In the genomic region with DNA sequence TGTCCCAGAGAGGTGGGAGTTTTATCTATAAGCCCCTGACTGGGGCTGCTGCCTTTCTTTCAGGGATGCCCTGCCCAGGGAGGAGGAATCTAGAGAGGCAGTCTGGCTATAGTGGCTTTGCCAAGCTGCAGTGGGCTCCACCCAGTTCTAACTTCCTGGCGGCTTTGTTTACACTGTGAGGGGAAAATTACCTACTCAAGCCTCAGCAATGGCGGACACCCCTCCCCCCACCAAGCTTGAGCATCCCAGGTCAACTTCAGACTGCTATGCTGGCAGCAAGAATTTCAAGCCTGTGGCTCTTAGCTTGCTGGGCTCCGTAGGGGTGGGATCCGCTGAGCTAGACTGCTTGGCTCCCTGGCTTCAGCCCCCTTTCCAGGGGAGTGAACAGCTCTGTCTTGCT, we compare ENCODE assay signal across 6 cellular contexts.
A peak's percentile ranks its signal among the peaks of the same experiment; 100 is the strongest.
DNase-seq lines count a peak whose midpoint lies in the region; TF ChIP-seq lines count a peak whose summit lies in the region.
"Not testable (repeated sequence)": the region's sequence is repeated elsewhere in the genome, so short reads cannot be mapped to it uniquely, and the experiment has no call there.

No MANE protein-coding gene starts in this region.

- not testable (repeated sequence) for H3K4me3 ChIP-seq in colonic mucosa; mesenchymal stem cell (ENCODE audit: insufficient read depth in 1 of 2, low read depth in 1 of 2, low read length in 2 of 2); transverse colon

- peak overlapping the region; percentile 28 for H2BK15ac ChIP-seq in mesenchymal stem cell (ENCODE audit: low read depth, poor library complexity, severe bottlenecking)

- not testable (repeated sequence) for H3K27me3 ChIP-seq in colonic mucosa; mesenchymal stem cell (ENCODE audit: control insufficient read depth in 1 of 2, insufficient read depth in 1 of 2, low read length in 2 of 2); transverse colon

- peak; percentile 37 for DNase-seq in DMS53 (lab: John Stamatoyannopoulos, UW)
- peak; percentile 4 for DNase-seq in HT-29 (ENCODE audit: low spot score)
- peak; percentile 63 for DNase-seq in NCI-H748 (lab: John Stamatoyannopoulos, UW; ENCODE audit: unreplicated experiment)
- peak; percentile 63 for DNase-seq in colonic mucosa
- DNase-seq in mesenchymal stem cell = not testable (repeated sequence)
- DNase-seq in transverse colon = peak; percentile 13

- H3K23ac ChIP-seq in mesenchymal stem cell (ENCODE audit: low read length in 2 of 2) = not testable (repeated sequence)

- not testable (repeated sequence) for H3K18ac ChIP-seq in mesenchymal stem cell (ENCODE audit: low read depth in 1 of 2, low read length in 2 of 2)

- not testable (repeated sequence) for H2BK5ac ChIP-seq in mesenchymal stem cell (ENCODE audit: low read depth, low read length, poor library complexity, severe bottlenecking)

- in situ Hi-C loops in transverse colon (cut with MboI; ENCODE audit: low pct_ligation_motif_present in 1 of 4, low pct_unique_long_range_greater_than_20kb in 1 of 4, low sequenced_read_pairs in 3 of 4) = not testable (repeated sequence)

- H3K4ac ChIP-seq in mesenchymal stem cell (ENCODE audit: low read depth in 1 of 2, low read length in 2 of 2) = not testable (repeated sequence)

- not testable (repeated sequence) for H3K9ac ChIP-seq in colonic mucosa (ENCODE audit: low read depth in 2 of 2, low read length in 2 of 2); mesenchymal stem cell (ENCODE audit: low read length)

- TF ChIP-seq EP300 in transverse colon (IDR thresholded peaks at IDR 0.05; ENCODE audit: low read depth) = not testable (repeated sequence)

- not testable (repeated sequence) for H3K4me2 ChIP-seq in mesenchymal stem cell (ENCODE audit: low read length, poor library complexity, severe bottlenecking)

- H4K91ac ChIP-seq in mesenchymal stem cell (ENCODE audit: low read length) = not testable (repeated sequence)

- whole genome bisulfite sequencing in mesenchymal stem cell = 82% methylated on average over 4 of the region's 4 CpGs
- 70% methylated on average over 4 of the region's 4 CpGs; no CpG with 5 or more reads in 1 of the 2 donors for WGBS in transverse colon (ENCODE audit: low coverage in 1 of 2), 2 donors

- H3K79me1 ChIP-seq in mesenchymal stem cell (replicated peaks; ENCODE audit: low read length, poor library complexity, severe bottlenecking) = not testable (repeated sequence)

- H2AFZ ChIP-seq in mesenchymal stem cell (ENCODE audit: low read depth, low read length) = not testable (repeated sequence)

- not testable (repeated sequence) for H3K36me3 ChIP-seq in colonic mucosa; mesenchymal stem cell (ENCODE audit: control insufficient read depth in 1 of 2, insufficient read depth in 2 of 2, low read depth in 1 of 2, low read length in 2 of 2); transverse colon

- not testable (repeated sequence) for H4K8ac ChIP-seq in mesenchymal stem cell (ENCODE audit: low read length)

- not testable (repeated sequence) for H3K4me1 ChIP-seq in colonic mucosa; mesenchymal stem cell (ENCODE audit: control insufficient read depth, insufficient read depth, low read depth, low read length); transverse colon

- H2BK12ac ChIP-seq in mesenchymal stem cell (ENCODE audit: low read length in 2 of 2) = not testable (repeated sequence)

- not testable (repeated sequence) for TF ChIP-seq CTCF in colonic mucosa (IDR thresholded peaks at IDR 0.05); transverse colon (IDR thresholded peaks at IDR 0.05)

- not testable (repeated sequence) for H3K9me3 ChIP-seq in colonic mucosa; mesenchymal stem cell (ENCODE audit: control insufficient read depth, low read length); transverse colon

- not testable (repeated sequence) for H2AK5ac ChIP-seq in mesenchymal stem cell (ENCODE audit: low read length, severe bottlenecking)

- intact Hi-C loops in colonic mucosa (cut with DNase I); transverse colon (cut with DNase I; ENCODE audit: low total_unique reads): not testable (repeated sequence)

- TF ChIP-seq POLR2A in transverse colon (IDR thresholded peaks at IDR 0.05) = not testable (repeated sequence)

- not testable (repeated sequence) for H2BK120ac ChIP-seq in mesenchymal stem cell (ENCODE audit: low read depth, low read length)

- not testable (repeated sequence) for H3K14ac ChIP-seq in mesenchymal stem cell (ENCODE audit: low read length in 2 of 2)

- not testable (repeated sequence) for H3K27ac ChIP-seq in colonic mucosa; mesenchymal stem cell (ENCODE audit: low read length, poor library complexity, severe bottlenecking); transverse colon
